ENCODE assay signal across 18 cellular contexts in genomic region chr10:71201921-71202713, GRCh38. TPM values are rescaled to one million over a fixed set of nuclear protein-coding genes. Genes with fewer than 3 reads are reported as not detected.
"Had no signal": no experiment of that assay in that cellular context is flagged by ENCODE, and none has a peak within 500 bp of the region (broad histone marks: within the 10 kb centered on the region; RNA-seq: fewer than 3 reads in every experiment).

No MANE protein-coding gene starts in this region.

- H3K27ac ChIP-seq: neural progenitor cell, psoas muscle, right lobe of liver, stomach had no signal

- ATAC-seq: activated CD8-positive, alpha-beta memory T cell treated with anti-CD3 and anti-CD28 coated beads, Interleukin-2, amount 10 ng/mL, durations not matched to agents 7 days and 5 days; naive thymus-derived CD4-positive, alpha-beta T cell; psoas muscle; right lobe of liver; stimulated activated effector memory CD8-positive, alpha-beta T cell treated with anti-CD3 and anti-CD28 coated beads, Interleukin-12 subunit alpha, Interleukin-12 subunit beta, amount 100 ng/mL, for 72 hours had no signal

- H2AFZ ChIP-seq: neural progenitor cell had no signal

- H3K36me3 ChIP-seq: neural progenitor cell, right lobe of liver, stomach had no signal

- DNase-seq: activated CD4-positive, alpha-beta memory T cell treated with anti-CD3 and anti-CD28 coated beads, Interleukin-2, amount 10 ng/mL, durations not matched to agents 7 days and 5 days; activated CD4-positive, alpha-beta T cell treated with anti-CD3 and anti-CD28 coated beads for 48 hours; activated CD4-positive, CD25-positive, alpha-beta regulatory T cell; activated CD8-positive, alpha-beta memory T cell treated with anti-CD3 and anti-CD28 coated beads, Interleukin-2, amount 10 ng/mL, durations not matched to agents 7 days and 5 days; activated naive CD4-positive, alpha-beta T cell; activated naive CD8-positive, alpha-beta T cell treated with anti-CD3 and anti-CD28 coated beads for 36 hours; amniotic stem cell; dermis blood vessel endothelial cell; effector memory CD4-positive, alpha-beta T cell; naive thymus-derived CD4-positive, alpha-beta T cell; psoas muscle; right lobe of liver; stimulated activated CD4-positive, alpha-beta T cell treated with anti-CD3 and anti-CD28 coated beads, Interleukin-4, amount 100 ng/mL, for 24 hours; stomach had no signal

- H3K9ac ChIP-seq: neural progenitor cell had no signal

- H3K27me3 ChIP-seq: neural progenitor cell, right lobe of liver had no signal

- H3K4me3 ChIP-seq: neural progenitor cell, psoas muscle, right lobe of liver, stomach had no signal

- H3K4me2 ChIP-seq: neural progenitor cell had no signal

- H3K4me1 ChIP-seq: psoas muscle, right lobe of liver, stomach had no signal

- FAIRE-seq: endothelial cell of umbilical vein, islet of Langerhans had no signal

RNA-seq across cellular contexts. Expression of gene UNC5B, which starts 10.3 kb away (rescaled TPM):
- total RNA-seq: activated CD4-positive, alpha-beta memory T cell treated with anti-CD3 and anti-CD28 coated beads, Interleukin-2, amount 10 ng/mL, durations not matched to agents 7 days and 5 days had no signal
- polyA plus RNA-seq: naive thymus-derived CD4-positive, alpha-beta T cell had no signal
